9 cellular contexts compared by ENCODE assay signal in genomic region chr7:95433952-95434351, GRCh38. TPM values are rescaled to one million over a fixed set of nuclear protein-coding genes. Genes with fewer than 3 reads are reported as not detected.
DNase-seq lines count a peak whose midpoint lies in the region; ATAC-seq and TF ChIP-seq lines count a peak whose summit lies in the region.
"Had no signal": no experiment of that assay in that cellular context is flagged by ENCODE, and none has a peak within 500 bp of the region (broad histone marks: within the 10 kb centered on the region; RNA-seq: fewer than 3 reads in every experiment).

No MANE protein-coding gene starts in this region.

- CTCF ChIA-PET in activated CD4-positive, alpha-beta memory T cell treated with anti-CD3 and anti-CD28 coated beads for 36 hours (lab: Charles Lee) = no interaction called here

- H3K9me3 Mint-ChIP-seq in activated CD4-positive, alpha-beta memory T cell treated with anti-CD3 and anti-CD28 coated beads for 36 hours = no peaks in the 10 kb centered on the region

- peak overlapping the region; percentile 57 for H3K4me3 Mint-ChIP-seq in activated CD4-positive, alpha-beta memory T cell treated with anti-CD3 and anti-CD28 coated beads for 36 hours

- no peaks in the 10 kb centered on the region for H3K9me3 ChIP-seq in sigmoid colon

- DNase-seq in GM12865 (ENCODE audit: low read depth) (no peak), foreskin keratinocyte (no peak), sigmoid colon (no peak), LoVo (ENCODE audit: low spot score) (no peak), retina (no peak), germinal center (ENCODE audit: low spot score) (no peak), midbrain (lab: John Stamatoyannopoulos, UW) (no peak)
- no peak for DNase-seq in activated CD4-positive, alpha-beta memory T cell treated with anti-CD3 and anti-CD28 coated beads for 36 hours
- DNase-seq: stimulated activated CD4-positive, alpha-beta T cell treated with anti-CD3 and anti-CD28 coated beads, Interleukin-1b, Interleukin-23, amount 100 ng/mL, for 48 hours had no signal

- H3K4me1 ChIP-seq in foreskin keratinocyte (no peaks in the 10 kb centered on the region), sigmoid colon (peaks cover 0 to 15% (median 3%) of the 10 kb centered on the region in 4 donors)

- H3K27me3 ChIP-seq in foreskin keratinocyte = no peaks in the 10 kb centered on the region
- no peaks in the 10 kb centered on the region for H3K27me3 ChIP-seq in sigmoid colon

- TF ChIP-seq POLR2A in sigmoid colon (IDR thresholded peaks at IDR 0.05) = no peak

- H3K4me3 ChIP-seq in GM12865 (ENCODE audit: low read depth, low read length) (peak overlapping the region; percentile 65), sigmoid colon (peak overlapping the region in 3 of 4 donors; percentile 72 to 83 (median 77))

- no peaks in the 10 kb centered on the region for H3K36me3 ChIP-seq in sigmoid colon

- H3K36me3 Mint-ChIP-seq in activated CD4-positive, alpha-beta memory T cell treated with anti-CD3 and anti-CD28 coated beads for 36 hours = no peaks in the 10 kb centered on the region

- 49 to 63% methylated on average over 5 of the region's 5 CpGs for WGBS in sigmoid colon, 2 donors

- H3K4me1 Mint-ChIP-seq in activated CD4-positive, alpha-beta memory T cell treated with anti-CD3 and anti-CD28 coated beads for 36 hours (ENCODE audit: low read depth) = peaks cover 10% of the 10 kb centered on the region

- intact Hi-C loops in activated CD4-positive, alpha-beta memory T cell treated with anti-CD3 and anti-CD28 coated beads for 36 hours (cut with micrococcal nuclease) = no loop called here
- intact Hi-C loops in sigmoid colon (cut with DNase I) = loop anchor here (5.0 kb wide), 1 partner anchor 37 kb away; the partner anchor contains the start of gene PON3

- no peak for TF ChIP-seq EP300 in sigmoid colon (IDR thresholded peaks at IDR 0.05)

- peaks cover 6% of the 10 kb centered on the region for H3K27me3 Mint-ChIP-seq in activated CD4-positive, alpha-beta memory T cell treated with anti-CD3 and anti-CD28 coated beads for 36 hours

- H3K27ac ChIP-seq in foreskin keratinocyte (peak overlapping the region; percentile 42), sigmoid colon (peak overlapping the region; percentile 90 to 94 (median 92))

- ATAC-seq in foreskin keratinocyte = no peak

- no peak for TF ChIP-seq CTCF in GM12865 (IDR thresholded peaks at IDR 0.05; ENCODE audit: insufficient read depth, low read depth, low read length, missing control alignments)
- no peak for TF ChIP-seq CTCF in foreskin keratinocyte (conservative IDR thresholded peaks at IDR 0.05)
- TF ChIP-seq CTCF in sigmoid colon (IDR thresholded peaks at IDR 0.05) = no peak

- POLR2A ChIA-PET in activated CD4-positive, alpha-beta memory T cell treated with anti-CD3 and anti-CD28 coated beads for 36 hours (lab: Charles Lee) = no interaction called here

- no peak overlapping the region for H3K27ac Mint-ChIP-seq in activated CD4-positive, alpha-beta memory T cell treated with anti-CD3 and anti-CD28 coated beads for 36 hours

RNA-seq across cellular contexts. Expression of gene PON2, which starts 0.9 kb away (rescaled TPM):
- total RNA-seq in activated CD4-positive, alpha-beta memory T cell treated with anti-CD3 and anti-CD28 coated beads for 36 hours = 1 to 10 TPM; 3.6 to 5.0 TPM
- total RNA-seq in foreskin keratinocyte (48.8 and 57.5 TPM in 2 replicates), sigmoid colon (100 to 1,000 TPM in 1 of 4 donors, 10 to 100 TPM in 3; 66.3 to 103 (median 84.2) TPM)
- polyA plus RNA-seq in foreskin keratinocyte (42.0 and 44.6 TPM in 2 replicates), sigmoid colon (10 to 100 TPM; 37.2 to 82.6 (median 41.8) TPM)

RNA-seq across cellular contexts. Expression of gene PON3, which starts 37.8 kb away (rescaled TPM):
- total RNA-seq in activated CD4-positive, alpha-beta memory T cell treated with anti-CD3 and anti-CD28 coated beads for 36 hours = not detected
- total RNA-seq in foreskin keratinocyte (1.7 and 2.0 TPM in 2 replicates), sigmoid colon (1 to 10 TPM in 3 of 4 donors, under 1 TPM in 1; 0.68 to 1.7 (median 1.5) TPM)
- polyA plus RNA-seq in foreskin keratinocyte (1.6 and 2.6 TPM in 2 replicates), sigmoid colon (1 to 10 TPM; 1.8 to 2.3 (median 2.1) TPM)

RNA-seq across cellular contexts. Expression of gene ASB4, which starts 51.8 kb away (rescaled TPM):
- total RNA-seq in activated CD4-positive, alpha-beta memory T cell treated with anti-CD3 and anti-CD28 coated beads for 36 hours = not detected
- total RNA-seq in foreskin keratinocyte (not detected in 2 replicates), sigmoid colon (not detected)
- polyA plus RNA-seq in foreskin keratinocyte (not detected in 2 replicates), sigmoid colon (under 1 TPM in 1 of 3 donors, not detected in 2; 0.19 TPM)
